In the genomic region with DNA sequence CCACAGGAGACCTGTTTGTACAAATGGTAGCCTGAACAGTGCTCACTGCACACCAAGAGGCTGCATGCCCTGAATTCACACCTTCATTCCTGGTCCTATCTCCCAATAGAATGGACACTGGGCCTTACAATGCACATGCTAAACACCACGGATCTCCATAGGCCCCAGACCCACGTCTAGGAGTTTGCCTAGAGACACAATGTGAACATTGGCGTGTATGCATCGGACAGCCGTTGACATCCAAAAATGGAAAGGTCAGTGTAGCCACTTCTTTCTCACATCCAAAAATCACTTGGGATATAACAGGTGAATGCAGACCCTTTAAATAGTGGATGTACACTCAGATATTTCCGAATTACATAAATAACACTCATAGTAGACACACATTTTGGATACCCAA, we compare ENCODE assay signal across 18 cellular contexts. TPM values are rescaled to one million over a fixed set of nuclear protein-coding genes. Genes with fewer than 3 reads are reported as not detected.
DNase-seq lines count a peak whose midpoint lies in the region; FAIRE-seq and TF ChIP-seq lines count a peak whose summit lies in the region.
"Had no signal": no experiment of that assay in that cellular context is flagged by ENCODE, and none has a peak within 500 bp of the region (broad histone marks: within the 10 kb centered on the region; RNA-seq: fewer than 3 reads in every experiment).

No MANE protein-coding gene starts in this region.

- no peak overlapping the region for H4K91ac ChIP-seq in neuronal stem cell (ENCODE audit: low read depth, low read length, poor library complexity)

- H3K9me3 ChIP-seq in BLaER1 treated with 17β-estradiol and CSF1 and Interleukin-3, amounts not matched to agents 10 nM and 100 nM (replicated peaks in 1 of 11), result no peaks in the 10 kb centered on the region; a peak in 1 of 22 replicates
- H3K9me3 ChIP-seq in DOHH2 (ENCODE audit: control insufficient read depth, insufficient read depth, low read length), result no peaks in the 10 kb centered on the region
- no peaks in the 10 kb centered on the region for H3K9me3 ChIP-seq in SU-DHL-6 (ENCODE audit: insufficient read depth, low read length)
- H3K9me3 ChIP-seq in mononuclear cell (ENCODE audit: low read depth, low read length), result no peaks in the 10 kb centered on the region
- no peaks in the 10 kb centered on the region for H3K9me3 ChIP-seq in small intestine (ENCODE audit: control insufficient read depth, low read depth)
- H3K9me3 ChIP-seq in neuronal stem cell (replicated peaks in 1 of 2; ENCODE audit: control insufficient read depth in 2 of 2, insufficient read depth in 1 of 2, low read depth in 1 of 2, low read length in 2 of 2), result peaks cover 3 to 7% of the 10 kb centered on the region in 2 donors
- H3K9me3 ChIP-seq: mucosa of descending colon, pancreas, SK-N-SH had no signal

- no peak overlapping the region for H3K23ac ChIP-seq in neuronal stem cell (ENCODE audit: low read depth, low read length, poor library complexity)

- no peak overlapping the region for H3K14ac ChIP-seq in neuronal stem cell (ENCODE audit: low read length)

- no peak overlapping the region for H3K4ac ChIP-seq in neuronal stem cell (ENCODE audit: low read length)

- TF ChIP-seq CTCF in DOHH2 (IDR thresholded peaks at IDR 0.05; ENCODE audit: low read depth, low read length, poor library complexity, severe bottlenecking) (no peak), SU-DHL-6 (IDR thresholded peaks at IDR 0.05; ENCODE audit: insufficient read depth, low read length, poor library complexity, severe bottlenecking) (no peak)

- H3K36me3 ChIP-seq in BLaER1 treated with 17β-estradiol and CSF1 and Interleukin-3, amounts not matched to agents 10 nM and 100 nM, result no peaks in the 10 kb centered on the region
- peaks cover 75% of the 10 kb centered on the region for H3K36me3 ChIP-seq in DOHH2 (ENCODE audit: control insufficient read depth, low read length)
- no peaks in the 10 kb centered on the region for H3K36me3 ChIP-seq in SU-DHL-6 (ENCODE audit: low read length)
- no peaks in the 10 kb centered on the region for H3K36me3 ChIP-seq in small intestine (ENCODE audit: control insufficient read depth in 2 of 2, insufficient read depth in 2 of 2, low read length in 2 of 2)
- H3K36me3 ChIP-seq in neuronal stem cell (replicated peaks in 1 of 2; ENCODE audit: control insufficient read depth in 2 of 2, insufficient read depth in 2 of 2, low read length in 2 of 2), result no peaks in the 10 kb centered on the region
- H3K36me3 ChIP-seq: pancreas had no signal

- no peak overlapping the region for H2BK5ac ChIP-seq in neuronal stem cell (ENCODE audit: low read length)

- H3K9me2 ChIP-seq in DOHH2 (replicated peaks; ENCODE audit: control insufficient read depth, low read length) (no peaks in the 10 kb centered on the region), SU-DHL-6 (replicated peaks; ENCODE audit: insufficient read depth, low read length) (no peaks in the 10 kb centered on the region)
- H3K9me2 ChIP-seq: SK-N-SH had no signal

- H3K79me2 ChIP-seq in DOHH2 (ENCODE audit: control insufficient read depth, low read length) (peaks cover 100% of the 10 kb centered on the region), SU-DHL-6 (ENCODE audit: insufficient read depth, low read length) (peaks cover 62% of the 10 kb centered on the region)

- peak overlapping the region in 9 of 11 experiments; percentile 85 to 94 (median 94); a peak in 16 of 22 replicates for H3K27ac ChIP-seq in BLaER1 treated with 17β-estradiol and CSF1 and Interleukin-3, amounts not matched to agents 10 nM and 100 nM
- peak overlapping the region; percentile 98 for H3K27ac ChIP-seq in DOHH2 (ENCODE audit: low read depth, low read length)
- peak overlapping the region; percentile 92 for H3K27ac ChIP-seq in SU-DHL-6 (ENCODE audit: low read depth, low read length)
- no peak overlapping the region for H3K27ac ChIP-seq in small intestine (ENCODE audit: low read depth in 1 of 2, low read length in 1 of 2)
- H3K27ac ChIP-seq in neuronal stem cell (replicated peaks; ENCODE audit: low read length), result no peak overlapping the region
- H3K27ac ChIP-seq: epithelial cell of prostate, pancreas had no signal

- H3K79me1 ChIP-seq in neuronal stem cell (ENCODE audit: low read depth, low read length), result peaks cover 2% of the 10 kb centered on the region

- H2BK120ac ChIP-seq in neuronal stem cell (ENCODE audit: low read depth, low read length), result no peak overlapping the region

- 47 to 49% (median 49%) methylated on average over 6 of the region's 6 CpGs for WGBS in small intestine, 3 donors
- WGBS in neuronal stem cell (ENCODE audit: extremely low coverage in 2 of 2, insufficient read length in 2 of 2, insufficient replicate concordance in 1 of 2), 2 donors, result no CpG with 5 or more reads among the region's 6 CpGs

- H2AFZ ChIP-seq in SU-DHL-6 (ENCODE audit: low read depth, low read length, severe bottlenecking) (no peak overlapping the region), neuronal stem cell (ENCODE audit: low read length) (no peak overlapping the region)

- H3K4me2 ChIP-seq in BLaER1 treated with 17β-estradiol and CSF1 and Interleukin-3, amounts not matched to agents 10 nM and 100 nM, result peak overlapping the region; percentile 78 to 98 (median 95)
- H3K4me2 ChIP-seq in DOHH2 (ENCODE audit: low read length), result peak overlapping the region; percentile 98
- peak overlapping the region; percentile 84 for H3K4me2 ChIP-seq in SU-DHL-6 (ENCODE audit: low read depth, low read length, poor library complexity, severe bottlenecking)
- no peak overlapping the region for H3K4me2 ChIP-seq in neuronal stem cell (ENCODE audit: insufficient read depth, low read length, poor library complexity, severe bottlenecking)
- H3K4me2 ChIP-seq: SK-N-SH had no signal

- no peak overlapping the region for H3K18ac ChIP-seq in neuronal stem cell (ENCODE audit: low read length)

- H3F3A ChIP-seq in DOHH2 (ENCODE audit: control insufficient read depth, insufficient read depth), result peaks cover 52% of the 10 kb centered on the region
- peaks cover 66% of the 10 kb centered on the region for H3F3A ChIP-seq in SU-DHL-6 (ENCODE audit: insufficient read depth)

- peaks cover 100% of the 10 kb centered on the region in 11 experiments for H3K27me3 ChIP-seq in BLaER1 treated with 17β-estradiol and CSF1 and Interleukin-3, amounts not matched to agents 10 nM and 100 nM
- H3K27me3 ChIP-seq in DOHH2 (ENCODE audit: control insufficient read depth, low read length) (no peaks in the 10 kb centered on the region), SU-DHL-6 (ENCODE audit: low read length) (no peaks in the 10 kb centered on the region), mononuclear cell (ENCODE audit: insufficient read depth, low read length) (peaks cover 99% of the 10 kb centered on the region), small intestine (ENCODE audit: control insufficient read depth in 2 of 2, insufficient read depth in 2 of 2, low read length in 2 of 2) (peaks cover 4 to 86% of the 10 kb centered on the region in 2 donors), neuronal stem cell (ENCODE audit: control insufficient read depth in 3 of 3, insufficient read depth in 3 of 3, low read depth in 1 of 3, low read length in 3 of 3) (peaks cover 0 to 99% (median 57%) of the 10 kb centered on the region in 3 experiments)

- no peak overlapping the region for H2AK5ac ChIP-seq in neuronal stem cell (ENCODE audit: low read depth, low read length)

- H3K4me1 ChIP-seq in BLaER1 treated with 17β-estradiol and CSF1 and Interleukin-3, amounts not matched to agents 10 nM and 100 nM, result peaks cover 40 to 98% (median 64%) of the 10 kb centered on the region in 10 experiments
- H3K4me1 ChIP-seq in DOHH2 (ENCODE audit: control insufficient read depth, low read length) (peaks cover 65% of the 10 kb centered on the region), mononuclear cell (ENCODE audit: insufficient read depth, low read length) (peaks cover 72% of the 10 kb centered on the region), small intestine (ENCODE audit: control insufficient read depth in 2 of 2, insufficient read depth in 1 of 2, low read depth in 1 of 2, low read length in 1 of 2) (peaks cover 0 to 12% of the 10 kb centered on the region in 2 donors), neuronal stem cell (ENCODE audit: control insufficient read depth in 2 of 2, insufficient read depth in 1 of 2, low read depth in 1 of 2, low read length in 2 of 2) (peaks cover 11 to 15% of the 10 kb centered on the region in 2 donors)

- peak overlapping the region in 10 of 11 experiments; percentile 85 to 93 (median 90); a peak in 18 of 22 replicates for H3K9ac ChIP-seq in BLaER1 treated with 17β-estradiol and CSF1 and Interleukin-3, amounts not matched to agents 10 nM and 100 nM
- peak overlapping the region; percentile 80 for H3K9ac ChIP-seq in SU-DHL-6 (ENCODE audit: low read length)
- no peak overlapping the region for H3K9ac ChIP-seq in neuronal stem cell (ENCODE audit: low read depth, low read length, poor library complexity)
- H3K9ac ChIP-seq: SK-N-SH had no signal

- H4K20me1 ChIP-seq in BLaER1 treated with 17β-estradiol and CSF1 and Interleukin-3, amounts not matched to agents 10 nM and 100 nM, result peaks cover 0 to 90% (median 72%) of the 10 kb centered on the region in 11 experiments; a peak in 17 of 22 replicates
- H4K20me1 ChIP-seq in DOHH2 (ENCODE audit: control insufficient read depth, insufficient read depth, low read depth, low read length), result 0 out of 2 replicates have a peak, but pooled peaks cover 4% of the 10 kb centered on the region
- no peaks in the 10 kb centered on the region for H4K20me1 ChIP-seq in SU-DHL-6 (ENCODE audit: low read depth, low read length)

- FAIRE-seq in small intestine (lab: Jason Lieb, UNC), result no peak
- FAIRE-seq: pancreas, RCC 7860 had no signal

- no peak overlapping the region for H2BK15ac ChIP-seq in neuronal stem cell (ENCODE audit: low read length)

- no peak overlapping the region for H2BK12ac ChIP-seq in neuronal stem cell (ENCODE audit: low read length)

- H3K4me3 ChIP-seq in BLaER1 treated with 17β-estradiol and CSF1 and Interleukin-3, amounts not matched to agents 10 nM and 100 nM, result peak overlapping the region; percentile 57 to 84 (median 79); a peak in 19 of 20 replicates
- H3K4me3 ChIP-seq in DOHH2 (ENCODE audit: low read length), result peak overlapping the region; percentile 87
- H3K4me3 ChIP-seq in SU-DHL-6 (ENCODE audit: insufficient read depth, low read length, poor library complexity, severe bottlenecking), result peak overlapping the region; percentile 69
- peak overlapping the region; percentile 44 for H3K4me3 ChIP-seq in mononuclear cell (ENCODE audit: low read length)
- H3K4me3 ChIP-seq in small intestine (ENCODE audit: low read depth in 1 of 2, low read length in 2 of 2), result no peak overlapping the region
- peak overlapping the region in 1 of 2 donors; percentile 59 for H3K4me3 ChIP-seq in neuronal stem cell (ENCODE audit: low read length in 2 of 2)
- H3K4me3 ChIP-seq: mucosa of descending colon, pancreas had no signal

- no peak overlapping the region for H4K8ac ChIP-seq in neuronal stem cell (ENCODE audit: low read depth, low read length)

- no peak for DNase-seq in C1 segment of cervical spinal cord (lab: John Stamatoyannopoulos, UW)
- DNase-seq in small intestine, result no peak
- no peak for DNase-seq in neuronal stem cell (ENCODE audit: low spot score)
- DNase-seq: activated gamma-delta T cell; cortex of kidney; DMS79; foreskin melanocyte; mucosa of descending colon; NCI-H1436; pancreas; SK-N-SH; stimulated activated CD4-positive, alpha-beta T cell treated with anti-CD3 and anti-CD28 coated beads, Interleukin-4, amount 100 ng/mL, for 1 hour had no signal

RNA-seq across cellular contexts. Expression of a gene that starts 0.9 kb away (rescaled TPM):
- total RNA-seq in mononuclear cell, result 12.6 TPM
- polyA plus RNA-seq in small intestine, result 1 to 10 TPM in 1 of 3 donors, under 1 TPM in 1, not detected in 1; under 0.01 to 1.1 TPM
- polyA plus RNA-seq in neuronal stem cell (2013, experiment 1 of 2), result not detected
- polyA plus RNA-seq in neuronal stem cell (2013, experiment 2 of 2), result under 0.01 TPM

Comparison
In these comparisons a context has a peak if more than half of its experiments do, and no peak if none do; other contexts are left out.
1. H3K27ac ChIP-seq: peak in BLaER1 treated with 17β-estradiol and CSF1 and Interleukin-3, amounts not matched to agents 10 nM and 100 nM (9 of 11), DOHH2 (single experiment) and SU-DHL-6 (single experiment); none in small intestine (0 of 2) and neuronal stem cell (single experiment).
2. H3K4me3 ChIP-seq: peak in BLaER1 treated with 17β-estradiol and CSF1 and Interleukin-3, amounts not matched to agents 10 nM and 100 nM (10 of 10), DOHH2 (single experiment), SU-DHL-6 (single experiment) and mononuclear cell (single experiment); none in small intestine (0 of 2).